Comparison of ENCODE assay signal across 26 cellular contexts in the genomic region with DNA sequence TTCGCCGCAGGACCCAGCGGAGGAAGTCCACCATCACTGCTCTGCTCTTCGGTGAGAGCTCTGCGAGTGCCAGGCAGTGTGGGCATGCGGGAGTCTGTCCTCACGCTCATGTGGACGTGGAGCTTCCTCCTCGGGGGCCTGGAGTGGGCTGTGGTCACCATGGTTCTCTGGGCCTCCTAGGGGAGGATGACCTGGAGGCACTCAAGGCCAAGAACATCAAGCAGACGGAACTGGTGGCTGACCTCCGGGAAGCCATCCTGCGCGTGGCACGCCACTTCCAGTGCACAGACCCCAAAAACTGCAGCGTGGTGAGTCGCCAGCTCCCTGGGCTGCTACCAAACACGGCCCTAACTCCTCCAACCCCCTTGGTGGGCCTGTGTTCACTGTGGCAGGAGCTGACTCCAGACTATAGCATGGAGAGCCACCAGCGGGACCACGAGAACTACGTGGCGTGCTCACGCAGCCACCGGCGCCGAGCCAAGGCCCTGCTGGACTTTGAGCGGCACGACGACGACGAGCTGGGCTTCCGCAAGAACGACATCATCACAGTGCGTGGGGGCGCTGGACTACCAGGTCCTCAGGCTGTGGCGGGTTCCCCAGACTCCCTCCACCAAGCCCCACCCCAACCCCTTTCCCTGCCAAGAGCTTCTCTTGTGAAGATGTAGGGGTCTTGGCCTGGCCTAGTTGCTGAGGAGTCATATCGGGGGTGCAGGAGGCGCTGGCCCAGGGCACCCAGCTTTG. TPM values are rescaled to one million over a fixed set of nuclear protein-coding genes. Genes with fewer than 3 reads are reported as not detected.
DNase-seq lines count a peak whose midpoint lies in the region; ATAC-seq, FAIRE-seq and TF ChIP-seq lines count a peak whose summit lies in the region.
"Had no signal": no experiment of that assay in that cellular context is flagged by ENCODE, and none has a peak within 500 bp of the region (broad histone marks: within the 10 kb centered on the region; RNA-seq: fewer than 3 reads in every experiment).

No MANE protein-coding gene starts in this region.

- no peaks in the 10 kb centered on the region for H3K9me3 ChIP-seq in neutrophil
- H3K9me3 ChIP-seq in body of pancreas: no peaks in the 10 kb centered on the region
- H3K9me3 ChIP-seq: right lobe of liver had no signal

- peaks cover 18% of the 10 kb centered on the region for H3K4me1 Mint-ChIP-seq in activated CD8-positive, alpha-beta T cell treated with anti-CD3 and anti-CD28 coated beads for 36 hours (ENCODE audit: low read depth)
- peaks cover 23% of the 10 kb centered on the region for H3K4me1 Mint-ChIP-seq in activated CD8-positive, alpha-beta T cell treated with anti-CD3 and anti-CD28 coated beads, Interleukin-2, amount 10 ng/mL, durations not matched to agents 7 days and 5 days (ENCODE audit: low read depth)
- no peaks in the 10 kb centered on the region for H3K4me1 Mint-ChIP-seq in chondrocyte (ENCODE audit: low read depth)
- H3K4me1 Mint-ChIP-seq: neural crest cell had no signal

- peak overlapping the region; percentile 42 for H3K27ac Mint-ChIP-seq in activated CD8-positive, alpha-beta T cell treated with anti-CD3 and anti-CD28 coated beads for 36 hours
- no peak overlapping the region for H3K27ac Mint-ChIP-seq in activated CD8-positive, alpha-beta T cell treated with anti-CD3 and anti-CD28 coated beads, Interleukin-2, amount 10 ng/mL, durations not matched to agents 7 days and 5 days
- H3K27ac Mint-ChIP-seq in chondrocyte (ENCODE audit: unreplicated experiment): peak overlapping the region; percentile 54
- H3K27ac Mint-ChIP-seq: activated CD8-positive, alpha-beta memory T cell treated with anti-CD3 and anti-CD28 coated beads, Interleukin-2, amount 10 ng/mL, durations not matched to agents 7 days and 5 days had no signal

- peaks cover 96% of the 10 kb centered on the region for H3K36me3 ChIP-seq in neutrophil
- H3K36me3 ChIP-seq in body of pancreas (replicated peaks in 1 of 2; ENCODE audit: insufficient read depth in 1 of 2, low read depth in 2 of 2): peaks cover 28 to 56% of the 10 kb centered on the region in 2 donors

- intact Hi-C loops in activated CD8-positive, alpha-beta T cell treated with anti-CD3 and anti-CD28 coated beads for 36 hours (cut with micrococcal nuclease): no loop called here
- intact Hi-C loops in body of pancreas (cut with DNase I): no loop called here

- 94 to 95% methylated on average over 11 to 26 of the region's 37 CpGs for WGBS in body of pancreas, 2 donors

- TF ChIP-seq CTCF in activated CD8-positive, alpha-beta T cell treated with anti-CD3 and anti-CD28 coated beads for 36 hours (IDR thresholded peaks at IDR 0.05): no peak
- no peak for TF ChIP-seq CTCF in chondrocyte (IDR thresholded peaks at IDR 0.05)
- no peak for TF ChIP-seq CTCF in neutrophil (IDR thresholded peaks at IDR 0.05)
- TF ChIP-seq CTCF in body of pancreas (IDR thresholded peaks at IDR 0.05): no peak

- H3K36me3 Mint-ChIP-seq in activated CD8-positive, alpha-beta T cell treated with anti-CD3 and anti-CD28 coated beads for 36 hours (ENCODE audit: low read depth): peaks cover 16% of the 10 kb centered on the region
- H3K36me3 Mint-ChIP-seq in activated CD8-positive, alpha-beta T cell treated with anti-CD3 and anti-CD28 coated beads, Interleukin-2, amount 10 ng/mL, durations not matched to agents 7 days and 5 days (ENCODE audit: low read depth): peaks cover 53% of the 10 kb centered on the region
- H3K36me3 Mint-ChIP-seq in chondrocyte (ENCODE audit: low read depth): peaks cover 23% of the 10 kb centered on the region

- H3K27me3 ChIP-seq in neutrophil: no peaks in the 10 kb centered on the region
- no peaks in the 10 kb centered on the region for H3K27me3 ChIP-seq in body of pancreas
- H3K27me3 ChIP-seq: brain microvascular endothelial cell, right lobe of liver had no signal

- ATAC-seq in activated CD8-positive, alpha-beta T cell treated with anti-CD3 and anti-CD28 coated beads for 36 hours: no peak
- no peak for ATAC-seq in activated CD8-positive, alpha-beta T cell treated with anti-CD3 and anti-CD28 coated beads, Interleukin-2, amount 10 ng/mL, durations not matched to agents 7 days and 5 days
- ATAC-seq in GM21447 (IDR thresholded peaks at IDR 0.05; ENCODE audit: unreplicated experiment): no peak
- ATAC-seq in body of pancreas: no peak
- ATAC-seq: activated CD8-positive, alpha-beta memory T cell treated with anti-CD3 and anti-CD28 coated beads, Interleukin-2, amount 10 ng/mL, durations not matched to agents 7 days and 5 days; PC-3; right lobe of liver had no signal

- H3K27ac ChIP-seq in neutrophil (peak overlapping the region; percentile 48), body of pancreas (no peak overlapping the region)
- H3K27ac ChIP-seq: brain microvascular endothelial cell, right lobe of liver, VCaP had no signal

- H3K4me3 Mint-ChIP-seq in activated CD8-positive, alpha-beta T cell treated with anti-CD3 and anti-CD28 coated beads for 36 hours: no peak overlapping the region
- H3K4me3 Mint-ChIP-seq in activated CD8-positive, alpha-beta T cell treated with anti-CD3 and anti-CD28 coated beads, Interleukin-2, amount 10 ng/mL, durations not matched to agents 7 days and 5 days: no peak overlapping the region
- no peak overlapping the region for H3K4me3 Mint-ChIP-seq in chondrocyte (ENCODE audit: unreplicated experiment)
- H3K4me3 Mint-ChIP-seq: activated CD8-positive, alpha-beta memory T cell treated with anti-CD3 and anti-CD28 coated beads, Interleukin-2, amount 10 ng/mL, durations not matched to agents 7 days and 5 days; CD4-positive, alpha-beta memory T cell; neural crest cell had no signal

- 0 out of 2 replicates have a peak, but pooled peaks have one; percentile 21 for TF ChIP-seq POLR2A in GM12891 (IDR thresholded peaks at IDR 0.05; ENCODE audit: low read depth, low read length)
- TF ChIP-seq POLR2A in body of pancreas (IDR thresholded peaks at IDR 0.05): no peak

- H3K4me1 ChIP-seq in neutrophil (ENCODE audit: control insufficient read depth in 1 of 2, insufficient read depth in 1 of 2, low read depth in 1 of 2, low read length in 1 of 2) (peaks cover 0 to 9% of the 10 kb centered on the region in 2 experiments), body of pancreas (no peaks in the 10 kb centered on the region)

- CTCF ChIA-PET in activated CD8-positive, alpha-beta T cell treated with anti-CD3 and anti-CD28 coated beads for 36 hours (lab: Charles Lee): interaction anchor here (2.0 kb wide), 1 partner anchor 30 kb away, joined by 8 read pairs; no protein-coding TSS in a partner anchor
- CTCF ChIA-PET in activated CD8-positive, alpha-beta T cell treated with anti-CD3 and anti-CD28 coated beads, Interleukin-2, amount 10 ng/mL, durations not matched to agents 7 days and 5 days (lab: Charles Lee): interaction anchor here (0.5 kb wide), 1 partner anchor 117 kb away, joined by 3 read pairs; no protein-coding TSS in a partner anchor

- H3K4me3 ChIP-seq in neutrophil (ENCODE audit: low read depth in 1 of 2, low read length in 1 of 2) (no peak overlapping the region), body of pancreas (no peak overlapping the region)
- H3K4me3 ChIP-seq: right lobe of liver had no signal

- no peaks in the 10 kb centered on the region for H3K9me3 Mint-ChIP-seq in activated CD8-positive, alpha-beta T cell treated with anti-CD3 and anti-CD28 coated beads for 36 hours
- H3K9me3 Mint-ChIP-seq in activated CD8-positive, alpha-beta T cell treated with anti-CD3 and anti-CD28 coated beads, Interleukin-2, amount 10 ng/mL, durations not matched to agents 7 days and 5 days (ENCODE audit: insufficient read depth): no peaks in the 10 kb centered on the region
- no peaks in the 10 kb centered on the region for H3K9me3 Mint-ChIP-seq in chondrocyte (ENCODE audit: low read depth)
- H3K9me3 Mint-ChIP-seq: neural crest cell had no signal

- no peak for DNase-seq in activated CD8-positive, alpha-beta T cell treated with anti-CD3 and anti-CD28 coated beads for 36 hours
- no peak for DNase-seq in activated CD8-positive, alpha-beta T cell treated with anti-CD3 and anti-CD28 coated beads, Interleukin-2, amount 10 ng/mL, durations not matched to agents 7 days and 5 days
- no peak for DNase-seq in GM12891 (ENCODE audit: insufficient read length, low spot score)
- DNase-seq in chondrocyte (ENCODE audit: low spot score): no peak
- no peak for DNase-seq in anterior cingulate cortex (lab: John Stamatoyannopoulos, UW)
- no peak for DNase-seq in body of pancreas
- DNase-seq: 8988T; activated CD4-positive, alpha-beta T cell treated with anti-CD3 and anti-CD28 coated beads for 48 hours; activated CD8-positive, alpha-beta memory T cell treated with anti-CD3 and anti-CD28 coated beads, Interleukin-2, amount 10 ng/mL, durations not matched to agents 7 days and 5 days; brain microvascular endothelial cell; CD4-positive, alpha-beta memory T cell; EL; islet precursor cell; NCI-H1048; NCI-H1694; NCI-H2171 treated with DMSO at 0.1 percent for 48 hours; NCI-H524 treated with DMSO at 0.1 percent for 48 hours; NK-92 treated with Interleukin-12 subunit alpha and Interleukin-12 subunit beta, amount 100 ng/mL, for 24 hours; PC-3; SHP77; stimulated activated naive CD4-positive, alpha-beta T cell treated with Interleukin-2 at 50 U/mL for 16 hours had no signal

- POLR2A ChIA-PET in activated CD8-positive, alpha-beta T cell treated with anti-CD3 and anti-CD28 coated beads for 36 hours (lab: Charles Lee): interaction anchor here (0.5 to 3.5 kb wide), 6 partner anchors 10 to 344 kb away, joined by 3 to 21 read pairs (median 4); no protein-coding TSS in a partner anchor
- POLR2A ChIA-PET in activated CD8-positive, alpha-beta T cell treated with anti-CD3 and anti-CD28 coated beads, Interleukin-2, amount 10 ng/mL, durations not matched to agents 7 days and 5 days (lab: Charles Lee): interaction anchor here (1.4 kb wide), 1 partner anchor 8 kb away, joined by 5 read pairs; no protein-coding TSS in a partner anchor

- no peak for FAIRE-seq in GM12891 (lab: Jason Lieb, UNC)

- no peaks in the 10 kb centered on the region for H3K27me3 Mint-ChIP-seq in activated CD8-positive, alpha-beta T cell treated with anti-CD3 and anti-CD28 coated beads for 36 hours
- H3K27me3 Mint-ChIP-seq in activated CD8-positive, alpha-beta T cell treated with anti-CD3 and anti-CD28 coated beads, Interleukin-2, amount 10 ng/mL, durations not matched to agents 7 days and 5 days (ENCODE audit: low read depth): no peaks in the 10 kb centered on the region
- no peaks in the 10 kb centered on the region for H3K27me3 Mint-ChIP-seq in chondrocyte (ENCODE audit: low read depth)
- H3K27me3 Mint-ChIP-seq: activated CD8-positive, alpha-beta memory T cell treated with anti-CD3 and anti-CD28 coated beads, Interleukin-2, amount 10 ng/mL, durations not matched to agents 7 days and 5 days; CD4-positive, alpha-beta memory T cell had no signal

TF ChIP-seq in GM12891, 5 proteins besides CTCF, POLR2A, EP300 and RAD21:
- TF ChIP-seq POLR2AphosphoS5 (IDR thresholded peaks at IDR 0.05; ENCODE audit: low read depth, low read length): no peak
- 0 out of 2 replicates have a peak, but pooled peaks have one; percentile 6 for TF ChIP-seq POU2F2 (IDR thresholded peaks at IDR 0.05; ENCODE audit: low read depth, low read length)

RNA-seq across cellular contexts. Expression of gene SGSM3, which starts 36.8 kb away (rescaled TPM):
- total RNA-seq in activated CD8-positive, alpha-beta T cell treated with anti-CD3 and anti-CD28 coated beads for 36 hours: 10 to 100 TPM; 60.2 to 64.3 TPM
- total RNA-seq in activated CD8-positive, alpha-beta T cell treated with anti-CD3 and anti-CD28 coated beads, Interleukin-2, amount 10 ng/mL, durations not matched to agents 7 days and 5 days: 100 to 1,000 TPM; 105 TPM
- 48.9 TPM for polyA plus RNA-seq in GM12891 (2012; ENCODE audit: low read depth, missing spikeins)
- total RNA-seq in chondrocyte (59.5 to 80.3 TPM (median 66.7 TPM) in 3 replicates), body of pancreas (100 to 1,000 TPM; 125 to 231 TPM)
